In the genomic region with DNA sequence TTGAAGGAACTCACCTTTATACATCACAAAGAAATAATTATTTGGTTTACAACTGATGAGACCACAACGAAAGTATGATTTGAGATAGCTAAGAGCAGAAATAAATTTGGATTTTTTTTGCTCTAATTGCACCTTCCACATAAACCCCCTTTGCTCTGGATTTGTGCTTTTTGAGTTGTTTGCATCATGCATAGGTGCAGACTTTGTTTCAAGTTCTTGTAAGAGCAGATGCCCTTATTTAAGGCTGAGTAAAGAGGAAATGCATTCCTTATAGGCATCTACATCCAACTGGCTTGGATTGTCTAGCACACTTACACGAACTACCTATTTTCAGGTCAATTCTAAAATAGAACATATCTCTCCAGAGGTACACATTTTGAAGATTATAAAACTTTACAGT, we compare ENCODE assay signal across 1 cellular context.
TF ChIP-seq lines count a peak whose summit lies in the region.

No MANE protein-coding gene starts in this region.

TF ChIP-seq in K562, 482 proteins besides CTCF, POLR2A, EP300 and RAD21:
- TF ChIP-seq, protein P1, sequence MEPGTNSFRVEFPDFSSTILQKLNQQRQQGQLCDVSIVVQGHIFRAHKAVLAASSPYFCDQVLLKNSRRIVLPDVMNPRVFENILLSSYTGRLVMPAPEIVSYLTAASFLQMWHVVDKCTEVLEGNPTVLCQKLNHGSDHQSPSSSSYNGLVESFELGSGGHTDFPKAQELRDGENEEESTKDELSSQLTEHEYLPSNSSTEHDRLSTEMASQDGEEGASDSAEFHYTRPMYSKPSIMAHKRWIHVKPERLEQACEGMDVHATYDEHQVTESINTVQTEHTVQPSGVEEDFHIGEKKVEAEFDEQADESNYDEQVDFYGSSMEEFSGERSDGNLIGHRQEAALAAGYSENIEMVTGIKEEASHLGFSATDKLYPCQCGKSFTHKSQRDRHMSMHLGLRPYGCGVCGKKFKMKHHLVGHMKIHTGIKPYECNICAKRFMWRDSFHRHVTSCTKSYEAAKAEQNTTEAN (CRISPR knock-in tag; IDR thresholded peaks at IDR 0.05), result no peak
- no peak for TF ChIP-seq HNRNPUL1 (IDR thresholded peaks at IDR 0.05; ENCODE audit: low read length)
- no peak for TF ChIP-seq HDAC2 (IDR thresholded peaks at IDR 0.05)
- TF ChIP-seq CBX5 (IDR thresholded peaks at IDR 0.05; ENCODE audit: borderline replicate concordance, low read depth), result no peak
- TF ChIP-seq RNF2 (IDR thresholded peaks at IDR 0.05), result peak; percentile 82
- TF ChIP-seq POLR3A (IDR thresholded peaks at IDR 0.05; ENCODE audit: borderline replicate concordance, extremely low read depth, insufficient read depth, insufficient read length), result no peak
- no peak for TF ChIP-seq SMAD2 (IDR thresholded peaks at IDR 0.05; ENCODE audit: low read depth, low read length)
- TF ChIP-seq, protein P2, sequence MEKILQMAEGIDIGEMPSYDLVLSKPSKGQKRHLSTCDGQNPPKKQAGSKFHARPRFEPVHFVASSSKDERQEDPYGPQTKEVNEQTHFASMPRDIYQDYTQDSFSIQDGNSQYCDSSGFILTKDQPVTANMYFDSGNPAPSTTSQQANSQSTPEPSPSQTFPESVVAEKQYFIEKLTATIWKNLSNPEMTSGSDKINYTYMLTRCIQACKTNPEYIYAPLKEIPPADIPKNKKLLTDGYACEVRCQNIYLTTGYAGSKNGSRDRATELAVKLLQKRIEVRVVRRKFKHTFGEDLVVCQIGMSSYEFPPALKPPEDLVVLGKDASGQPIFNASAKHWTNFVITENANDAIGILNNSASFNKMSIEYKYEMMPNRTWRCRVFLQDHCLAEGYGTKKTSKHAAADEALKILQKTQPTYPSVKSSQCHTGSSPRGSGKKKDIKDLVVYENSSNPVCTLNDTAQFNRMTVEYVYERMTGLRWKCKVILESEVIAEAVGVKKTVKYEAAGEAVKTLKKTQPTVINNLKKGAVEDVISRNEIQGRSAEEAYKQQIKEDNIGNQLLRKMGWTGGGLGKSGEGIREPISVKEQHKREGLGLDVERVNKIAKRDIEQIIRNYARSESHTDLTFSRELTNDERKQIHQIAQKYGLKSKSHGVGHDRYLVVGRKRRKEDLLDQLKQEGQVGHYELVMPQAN (IDR thresholded peaks at IDR 0.05; ENCODE audit: borderline replicate concordance), result no peak
- no peak for TF ChIP-seq HDAC6 (IDR thresholded peaks at IDR 0.05; ENCODE audit: low read depth, low read length)
- TF ChIP-seq, protein P3, sequence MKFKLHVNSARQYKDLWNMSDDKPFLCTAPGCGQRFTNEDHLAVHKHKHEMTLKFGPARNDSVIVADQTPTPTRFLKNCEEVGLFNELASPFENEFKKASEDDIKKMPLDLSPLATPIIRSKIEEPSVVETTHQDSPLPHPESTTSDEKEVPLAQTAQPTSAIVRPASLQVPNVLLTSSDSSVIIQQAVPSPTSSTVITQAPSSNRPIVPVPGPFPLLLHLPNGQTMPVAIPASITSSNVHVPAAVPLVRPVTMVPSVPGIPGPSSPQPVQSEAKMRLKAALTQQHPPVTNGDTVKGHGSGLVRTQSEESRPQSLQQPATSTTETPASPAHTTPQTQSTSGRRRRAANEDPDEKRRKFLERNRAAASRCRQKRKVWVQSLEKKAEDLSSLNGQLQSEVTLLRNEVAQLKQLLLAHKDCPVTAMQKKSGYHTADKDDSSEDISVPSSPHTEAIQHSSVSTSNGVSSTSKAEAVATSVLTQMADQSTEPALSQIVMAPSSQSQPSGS (CRISPR knock-in tag; IDR thresholded peaks at IDR 0.05), result no peak
- peak; percentile 39 for TF ChIP-seq ZFP36 (IDR thresholded peaks at IDR 0.05; ENCODE audit: low read depth, low read length, partially characterized antibody)
- TF ChIP-seq CBX2 (IDR thresholded peaks at IDR 0.05; ENCODE audit: insufficient read depth, low read length, poor library complexity, severe bottlenecking), result peak; percentile 87
- TF ChIP-seq, protein P4, sequence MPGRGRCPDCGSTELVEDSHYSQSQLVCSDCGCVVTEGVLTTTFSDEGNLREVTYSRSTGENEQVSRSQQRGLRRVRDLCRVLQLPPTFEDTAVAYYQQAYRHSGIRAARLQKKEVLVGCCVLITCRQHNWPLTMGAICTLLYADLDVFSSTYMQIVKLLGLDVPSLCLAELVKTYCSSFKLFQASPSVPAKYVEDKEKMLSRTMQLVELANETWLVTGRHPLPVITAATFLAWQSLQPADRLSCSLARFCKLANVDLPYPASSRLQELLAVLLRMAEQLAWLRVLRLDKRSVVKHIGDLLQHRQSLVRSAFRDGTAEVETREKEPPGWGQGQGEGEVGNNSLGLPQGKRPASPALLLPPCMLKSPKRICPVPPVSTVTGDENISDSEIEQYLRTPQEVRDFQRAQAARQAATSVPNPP (IDR thresholded peaks at IDR 0.05; ENCODE audit: borderline replicate concordance, insufficient read depth, insufficient read length), result no peak
- TF ChIP-seq, protein P5, sequence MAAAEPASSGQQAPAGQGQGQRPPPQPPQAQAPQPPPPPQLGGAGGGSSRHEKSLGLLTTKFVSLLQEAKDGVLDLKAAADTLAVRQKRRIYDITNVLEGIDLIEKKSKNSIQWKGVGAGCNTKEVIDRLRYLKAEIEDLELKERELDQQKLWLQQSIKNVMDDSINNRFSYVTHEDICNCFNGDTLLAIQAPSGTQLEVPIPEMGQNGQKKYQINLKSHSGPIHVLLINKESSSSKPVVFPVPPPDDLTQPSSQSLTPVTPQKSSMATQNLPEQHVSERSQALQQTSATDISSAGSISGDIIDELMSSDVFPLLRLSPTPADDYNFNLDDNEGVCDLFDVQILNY (CRISPR knock-in tag; IDR thresholded peaks at IDR 0.05), result no peak
- TF ChIP-seq KLF16 (IDR thresholded peaks at IDR 0.05), result no peak
- no peak for TF ChIP-seq CREBBP (IDR thresholded peaks at IDR 0.05; ENCODE audit: low read depth, low read length)
- no peak for TF ChIP-seq NR2F6 (CRISPR knock-in tag; IDR thresholded peaks at IDR 0.05)
- TF ChIP-seq CBX8 (IDR thresholded peaks at IDR 0.05; ENCODE audit: borderline replicate concordance, extremely low read depth, low read depth, low read length, poor library complexity, severe bottlenecking), result peak; percentile 6
- TF ChIP-seq, protein P6, sequence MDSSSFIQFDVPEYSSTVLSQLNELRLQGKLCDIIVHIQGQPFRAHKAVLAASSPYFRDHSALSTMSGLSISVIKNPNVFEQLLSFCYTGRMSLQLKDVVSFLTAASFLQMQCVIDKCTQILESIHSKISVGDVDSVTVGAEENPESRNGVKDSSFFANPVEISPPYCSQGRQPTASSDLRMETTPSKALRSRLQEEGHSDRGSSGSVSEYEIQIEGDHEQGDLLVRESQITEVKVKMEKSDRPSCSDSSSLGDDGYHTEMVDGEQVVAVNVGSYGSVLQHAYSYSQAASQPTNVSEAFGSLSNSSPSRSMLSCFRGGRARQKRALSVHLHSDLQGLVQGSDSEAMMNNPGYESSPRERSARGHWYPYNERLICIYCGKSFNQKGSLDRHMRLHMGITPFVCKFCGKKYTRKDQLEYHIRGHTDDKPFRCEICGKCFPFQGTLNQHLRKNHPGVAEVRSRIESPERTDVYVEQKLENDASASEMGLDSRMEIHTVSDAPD (CRISPR knock-in tag; IDR thresholded peaks at IDR 0.05), result no peak
- no peak for TF ChIP-seq RBM25 (IDR thresholded peaks at IDR 0.05; ENCODE audit: low read depth, low read length, severe bottlenecking)
- TF ChIP-seq ARNT (IDR thresholded peaks at IDR 0.05), result no peak
